In genomic region chr12:131076791-131077747, GRCh38 we compare ENCODE assay signal across 2 cellular contexts.
TF ChIP-seq lines count a peak whose summit lies in the region.

No MANE protein-coding gene starts in this region.

TF ChIP-seq in SK-N-SH, 30 proteins besides CTCF, POLR2A, EP300 and RAD21 (continued from another document):
- TF ChIP-seq FOXM1 (IDR thresholded peaks at IDR 0.05; ENCODE audit: low read depth), result no peak
- no peak for TF ChIP-seq SIN3A (IDR thresholded peaks at IDR 0.05; ENCODE audit: borderline replicate concordance, low read depth, low read length)
- no peak for TF ChIP-seq USF2 (IDR thresholded peaks at IDR 0.05; ENCODE audit: borderline replicate concordance, low read depth, low read length)
- TF ChIP-seq GATA2 (CRISPR knock-in tag; IDR thresholded peaks at IDR 0.05), result no peak
- no peak for TF ChIP-seq IRF3 (IDR thresholded peaks at IDR 0.05; ENCODE audit: low read depth, low read length)
- no peak for TF ChIP-seq GABPA (IDR thresholded peaks at IDR 0.05; ENCODE audit: low read depth)
- TF ChIP-seq JUND (IDR thresholded peaks at IDR 0.05), result no peak
- TF ChIP-seq RXRA (IDR thresholded peaks at IDR 0.05; ENCODE audit: borderline replicate concordance, low read depth), result no peak
- no peak for TF ChIP-seq MEF2A (IDR thresholded peaks at IDR 0.05; ENCODE audit: borderline replicate concordance, low read depth)
- no peak for TF ChIP-seq RCOR1 (IDR thresholded peaks at IDR 0.05; ENCODE audit: low read length)

TF ChIP-seq in SK-N-SH treated with all-trans-retinoic acid at 6 μM for 48 hours, 23 proteins besides CTCF, POLR2A, EP300 and RAD21 (continued from another document):
- TF ChIP-seq TSHZ2 (CRISPR knock-in tag; IDR thresholded peaks at IDR 0.05) (no peak), ESRRG (CRISPR knock-in tag; IDR thresholded peaks at IDR 0.05) (no peak), CSRNP3 (CRISPR knock-in tag; IDR thresholded peaks at IDR 0.05) (no peak), RARB (CRISPR knock-in tag; IDR thresholded peaks at IDR 0.05) (no peak), ZNF8 (CRISPR knock-in tag; IDR thresholded peaks at IDR 0.05) (no peak), ISL1 (CRISPR knock-in tag; IDR thresholded peaks at IDR 0.05) (no peak), ZNF565 (CRISPR knock-in tag; conservative IDR thresholded peaks at IDR 0.05; ENCODE audit: low read depth) (no peak), TOX (CRISPR knock-in tag; IDR thresholded peaks at IDR 0.05; ENCODE audit: borderline replicate concordance) (no peak), ZFP3 (CRISPR knock-in tag; IDR thresholded peaks at IDR 0.05) (no peak), SNAI2 (CRISPR knock-in tag; IDR thresholded peaks at IDR 0.05) (no peak), ZC3H10 (CRISPR knock-in tag; IDR thresholded peaks at IDR 0.05) (no peak)
